9 cellular contexts compared by ENCODE assay signal in genomic region chr2:201781583-201782051, GRCh38. TPM values are rescaled to one million over a fixed set of nuclear protein-coding genes. Genes with fewer than 3 reads are reported as not detected.
DNase-seq lines count a peak whose midpoint lies in the region; ATAC-seq and TF ChIP-seq lines count a peak whose summit lies in the region.
"Had no signal": no experiment of that assay in that cellular context is flagged by ENCODE, and none has a peak within 500 bp of the region (broad histone marks: within the 10 kb centered on the region; RNA-seq: fewer than 3 reads in every experiment).

No MANE protein-coding gene starts in this region.

- CTCF ChIA-PET in activated B cell treated with CpG ODN at 0.5 μM for 24 hours (lab: Charles Lee) = interaction anchor here (0.8 to 1.5 kb wide), 2 partner anchors 549 to 1069 kb away, joined by 3 read pairs; no protein-coding TSS in a partner anchor

- peaks cover 12% of the 10 kb centered on the region for H3K36me3 Mint-ChIP-seq in activated B cell treated with CpG ODN at 0.5 μM for 24 hours (ENCODE audit: low read depth)

- H3K27me3 Mint-ChIP-seq in activated B cell treated with CpG ODN at 0.5 μM for 24 hours = peaks cover 10% of the 10 kb centered on the region

- H4K20me1 ChIP-seq in fibroblast of lung (ENCODE audit: control insufficient read depth, extremely low read depth, insufficient read depth, low read length) = no peaks in the 10 kb centered on the region

- ATAC-seq in HG03280 (IDR thresholded peaks at IDR 0.05; ENCODE audit: unreplicated experiment) = peak; percentile 4
- ATAC-seq in activated B cell treated with CpG ODN at 0.5 μM for 24 hours (ENCODE audit: low read depth) = peak; percentile 4
- no peak for ATAC-seq in GM21619 (IDR thresholded peaks at IDR 0.05; ENCODE audit: unreplicated experiment)

- H3K36me3 ChIP-seq in GM06990 (ENCODE audit: control insufficient read depth, insufficient read depth, low read length) (no peaks in the 10 kb centered on the region), fibroblast of lung (ENCODE audit: control insufficient read depth, insufficient read depth, low read length) (no peaks in the 10 kb centered on the region), neuron (ENCODE audit: insufficient read depth, low read length) (no peaks in the 10 kb centered on the region)

- H3K4me1 Mint-ChIP-seq in activated B cell treated with CpG ODN at 0.5 μM for 24 hours = peaks cover 17% of the 10 kb centered on the region

- no peak for DNase-seq in GM06990 (ENCODE audit: extremely low read depth, insufficient read length)
- DNase-seq in activated B cell treated with CpG ODN at 0.5 μM for 24 hours = no peak
- no peak for DNase-seq in fibroblast of lung (ENCODE audit: low read depth in 2 of 2)
- no peak for DNase-seq in NCI-H187 treated with DMSO at 0.1 percent for 48 hours (lab: John Stamatoyannopoulos, UW)
- DNase-seq in mesenteric fat pad (ENCODE audit: low spot score) = no peak

- peak overlapping the region; percentile 86 for H3K4me3 ChIP-seq in GM06990 (replicated peaks; ENCODE audit: low read depth, low read length)
- peak overlapping the region; percentile 63 to 98 (median 79) for H3K4me3 ChIP-seq in fibroblast of lung (replicated peaks in 1 of 4; ENCODE audit: control extremely low read depth in 1 of 4, insufficient read depth in 1 of 4, low read depth in 3 of 4, low read length in 4 of 4)
- H3K4me3 ChIP-seq in neuron (ENCODE audit: low read length) = peak overlapping the region; percentile 96

- peak overlapping the region; percentile 100 for H3K4me2 ChIP-seq in fibroblast of lung (ENCODE audit: extremely low read depth, insufficient read depth, low read length)

- no peaks in the 10 kb centered on the region for H3K9me3 Mint-ChIP-seq in activated B cell treated with CpG ODN at 0.5 μM for 24 hours

- peak overlapping the region; percentile 86 for H3K9ac ChIP-seq in fibroblast of lung (ENCODE audit: insufficient read depth, low read length)

- peak overlapping the region; percentile 97 for H2AFZ ChIP-seq in fibroblast of lung (ENCODE audit: low read length)
- H2AFZ ChIP-seq in neuron (ENCODE audit: low read depth, low read length) = peak overlapping the region; percentile 85

- POLR2A ChIA-PET in activated B cell treated with CpG ODN at 0.5 μM for 24 hours (lab: Charles Lee) = interaction anchor here (1.0 to 1.6 kb wide), 7 partner anchors 139 to 1129 kb away, joined by 3 to 13 read pairs (median 5); partner anchors contain the start of genes CLK1, NIF3L1, NOP58 and PPIL3

- peak overlapping the region; percentile 96 for H3K4me3 Mint-ChIP-seq in activated B cell treated with CpG ODN at 0.5 μM for 24 hours

- H3K79me2 ChIP-seq in fibroblast of lung (ENCODE audit: control insufficient read depth, insufficient read depth, low read length) = peaks cover 36% of the 10 kb centered on the region

- H3K9me3 ChIP-seq in fibroblast of lung (ENCODE audit: control insufficient read depth, insufficient read depth, low read depth, low read length) (no peaks in the 10 kb centered on the region), neuron (ENCODE audit: low read length) (no peaks in the 10 kb centered on the region)

- intact Hi-C loops in activated B cell treated with CpG ODN at 0.5 μM for 24 hours (cut with micrococcal nuclease) = loop anchor here (1.0 to 10.0 kb wide), 14 partner anchors 139 to 1869 kb away; partner anchors contain the start of genes C2orf69, CFLAR, CLK1 and CYP20A1

- H3K4me1 ChIP-seq in fibroblast of lung (ENCODE audit: control insufficient read depth, extremely low read depth, insufficient read depth, low read length) = peaks cover 2% of the 10 kb centered on the region
- peaks cover 37% of the 10 kb centered on the region for H3K4me1 ChIP-seq in neuron (ENCODE audit: insufficient read depth, low read length)

- H3K27me3 ChIP-seq in GM06990 (replicated peaks; ENCODE audit: control insufficient read depth, insufficient read depth, low read length) = no peaks in the 10 kb centered on the region
- H3K27me3 ChIP-seq in fibroblast of lung (ENCODE audit: control insufficient read depth, insufficient read depth, low read length) = no peaks in the 10 kb centered on the region
- no peaks in the 10 kb centered on the region for H3K27me3 ChIP-seq in neuron (ENCODE audit: insufficient read depth, low read length)

- TF ChIP-seq CTCF in GM06990 (IDR thresholded peaks at IDR 0.05; ENCODE audit: insufficient read depth, low read length, poor library complexity, severe bottlenecking) (no peak), activated B cell treated with CpG ODN at 0.5 μM for 24 hours (IDR thresholded peaks at IDR 0.05) (no peak), fibroblast of lung (conservative IDR thresholded peaks at IDR 0.05 in 1 of 2, IDR thresholded peaks at IDR 0.05 in 1 of 2; ENCODE audit: low read depth in 1 of 2, low read length in 2 of 2) (no peak)

- peak overlapping the region; percentile 95 for H3K27ac Mint-ChIP-seq in activated B cell treated with CpG ODN at 0.5 μM for 24 hours

- H3K27ac ChIP-seq in fibroblast of lung (ENCODE audit: insufficient read depth, low read length) = peak overlapping the region; percentile 87

RNA-seq across cellular contexts. Expression of gene ALS2, which starts 0.9 kb away (rescaled TPM):
- total RNA-seq in activated B cell treated with CpG ODN at 0.5 μM for 24 hours (11.6 and 14.2 TPM in 2 replicates), fibroblast of lung (24.4 and 30.9 TPM in 2 replicates), mesenteric fat pad (23.6 TPM)
- 19.6 and 21.8 TPM in 2 replicates for polyA plus RNA-seq in fibroblast of lung
- polyA plus RNA-seq in fibroblast of lung (2012) = 14.3 and 17.7 TPM in 2 replicates
- polyA minus RNA-seq in fibroblast of lung (ENCODE audit: low replicate concordance) = 38.9 and 58.3 TPM in 2 replicates

RNA-seq across cellular contexts. Expression of gene CDK15, which starts 24.7 kb away (rescaled TPM):
- total RNA-seq in activated B cell treated with CpG ODN at 0.5 μM for 24 hours (not detected in 2 replicates), fibroblast of lung (1.3 and 5.1 TPM in 2 replicates), mesenteric fat pad (1.9 TPM)
- polyA plus RNA-seq in fibroblast of lung = 2.3 and 6.0 TPM in 2 replicates
- 2.1 and 6.0 TPM in 2 replicates for polyA plus RNA-seq in fibroblast of lung (2012)
- 6.0 and 7.2 TPM in 2 replicates for polyA minus RNA-seq in fibroblast of lung (ENCODE audit: low replicate concordance)
- total RNA-seq: T-helper 2 cell treated with Interferon-gamma antibody and Interleukin-4, amounts not matched to agents 100 ng/mL and 5 ng/mL, for 36 hours had no signal
